17 cellular contexts compared by ENCODE assay signal in genomic region chr4:176043838-176044588, GRCh38.
"Had no signal": no experiment of that assay in that cellular context is flagged by ENCODE, and none has a peak within 500 bp of the region (broad histone marks: within the 10 kb centered on the region; RNA-seq: fewer than 3 reads in every experiment).

No MANE protein-coding gene starts in this region.

- H3K4me3 ChIP-seq: colonic mucosa, heart right ventricle, spleen, thoracic aorta had no signal

- H3K9me3 ChIP-seq: colonic mucosa, neutrophil, thoracic aorta had no signal

- H3K4me1 Mint-ChIP-seq: naive thymus-derived CD8-positive, alpha-beta T cell; stimulated activated memory B cell treated with anti-CD40 and anti-IgM and Interleukin-4, amounts not matched to agents 10 μg/mL and 1 μg/mL and 100 μg/mL, for 72 hours had no signal

- H2AFZ ChIP-seq: parathyroid adenoma had no signal

- ATAC-seq: naive thymus-derived CD8-positive, alpha-beta T cell; stimulated activated memory B cell treated with anti-CD40 and anti-IgM and Interleukin-4, amounts not matched to agents 10 μg/mL and 1 μg/mL and 100 μg/mL, for 72 hours had no signal

- H3K4me3 Mint-ChIP-seq: activated naive CD8-positive, alpha-beta T cell; activated T-helper 1 cell treated with anti-CD3 and anti-CD28 coated beads, Interleukin-12 subunit alpha, Interleukin-12 subunit beta, Interleukin-2, Interleukin-4 antibody, amounts not matched to agents 30 ng/mL and 10 ng/mL and 1 ng/mL, durations not matched to agents 14 hours and 24 hours and 36 hours; naive thymus-derived CD8-positive, alpha-beta T cell; stimulated activated memory B cell treated with anti-CD40 and anti-IgM and Interleukin-4, amounts not matched to agents 10 μg/mL and 1 μg/mL and 100 μg/mL, for 72 hours; T-helper 1 cell treated with Interleukin-12 subunit alpha and Interleukin-12 subunit beta and Interleukin-4 antibody, amounts not matched to agents 30 μg/mL and 1 μg/mL, for 36 hours had no signal

- H3K36me3 ChIP-seq: colonic mucosa, heart right ventricle, neutrophil, spleen, thoracic aorta had no signal

- H3K4me1 ChIP-seq: colonic mucosa, heart right ventricle, parathyroid adenoma had no signal

- H3K36me3 Mint-ChIP-seq: activated naive CD8-positive, alpha-beta T cell; naive thymus-derived CD8-positive, alpha-beta T cell; stimulated activated memory B cell treated with anti-CD40 and anti-IgM and Interleukin-4, amounts not matched to agents 10 μg/mL and 1 μg/mL and 100 μg/mL, for 72 hours had no signal

- DNase-seq: activated CD4-positive, CD25-positive, alpha-beta regulatory T cell treated with anti-CD3 and anti-CD28 coated beads, Interleukin-2, amount 50 U/mL, for 72 hours; activated gamma-delta T cell treated with Interleukin-2 at 50 U/mL for 16 hours; central memory CD4-positive, alpha-beta T cell; colonic mucosa; erythroblast; heart right ventricle; mesendoderm; naive thymus-derived CD8-positive, alpha-beta T cell; spleen; stimulated activated CD4-positive, alpha-beta T cell treated with anti-CD3 and anti-CD28 coated beads, Interleukin-4, amount 100 ng/mL, for 4 hours had no signal

- H3K9me3 Mint-ChIP-seq: activated T-helper 1 cell treated with anti-CD3 and anti-CD28 coated beads, Interleukin-12 subunit alpha, Interleukin-12 subunit beta, Interleukin-2, Interleukin-4 antibody, amounts not matched to agents 30 ng/mL and 10 ng/mL and 1 ng/mL, durations not matched to agents 14 hours and 24 hours and 36 hours; T-helper 1 cell treated with Interleukin-12 subunit alpha and Interleukin-12 subunit beta and Interleukin-4 antibody, amounts not matched to agents 30 μg/mL and 1 μg/mL, for 36 hours had no signal

- H3K27ac ChIP-seq: colonic mucosa, heart right ventricle, neutrophil, parathyroid adenoma, spleen, thoracic aorta had no signal

- H3K79me2 ChIP-seq: parathyroid adenoma had no signal

- H3K27ac Mint-ChIP-seq: activated naive CD8-positive, alpha-beta T cell; activated T-helper 1 cell treated with anti-CD3 and anti-CD28 coated beads, Interleukin-12 subunit alpha, Interleukin-12 subunit beta, Interleukin-2, Interleukin-4 antibody, amounts not matched to agents 30 ng/mL and 10 ng/mL and 1 ng/mL, durations not matched to agents 14 hours and 24 hours and 36 hours; naive thymus-derived CD8-positive, alpha-beta T cell; stimulated activated memory B cell treated with anti-CD40 and anti-IgM and Interleukin-4, amounts not matched to agents 10 μg/mL and 1 μg/mL and 100 μg/mL, for 72 hours; T-helper 1 cell treated with Interleukin-12 subunit alpha and Interleukin-12 subunit beta and Interleukin-4 antibody, amounts not matched to agents 30 μg/mL and 1 μg/mL, for 36 hours had no signal

- H3K27me3 ChIP-seq: colonic mucosa, neutrophil had no signal

- H3K9ac ChIP-seq: parathyroid adenoma had no signal
